17 cellular contexts compared by ENCODE assay signal in the genomic region with DNA sequence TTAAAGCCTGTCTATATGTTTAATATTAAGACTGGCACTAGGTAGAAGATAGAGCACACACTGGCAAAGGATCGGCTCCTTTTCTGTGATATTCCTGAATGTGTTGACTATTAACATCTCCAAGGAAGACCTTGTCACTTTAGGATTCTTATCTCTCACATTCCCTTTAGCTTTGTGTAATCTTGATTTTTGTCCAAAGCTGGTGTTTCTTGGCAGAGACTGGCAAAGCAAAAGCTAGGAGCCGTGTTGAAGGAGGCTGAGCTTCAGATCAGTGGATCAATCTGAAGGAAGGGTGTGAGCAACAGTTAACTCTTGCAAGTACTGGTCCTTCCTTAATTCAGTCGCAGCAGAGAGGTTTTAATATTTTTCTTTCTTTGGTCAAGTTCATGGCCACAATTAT.
"Had no signal": no experiment of that assay in that cellular context is flagged by ENCODE, and none has a peak within 500 bp of the region (broad histone marks: within the 10 kb centered on the region; RNA-seq: fewer than 3 reads in every experiment).

No MANE protein-coding gene starts in this region.

- H3K4me1 ChIP-seq: gastrocnemius medialis had no signal

- H3K36me3 Mint-ChIP-seq: activated naive CD8-positive, alpha-beta T cell treated with anti-CD3 and anti-CD28 coated beads for 36 hours; stimulated activated naive B cell treated with anti-CD40 and anti-IgM and Interleukin-4, amounts not matched to agents 10 μg/mL and 1 μg/mL and 100 μg/mL, for 72 hours had no signal

- H3K27ac Mint-ChIP-seq: activated B cell treated with CpG ODN at 0.5 μM for 24 hours; activated CD4-positive, alpha-beta T cell treated with anti-CD3 and anti-CD28 coated beads, Interleukin-2, amount 10 ng/mL, durations not matched to agents 24 days and 14 days; activated CD8-positive, alpha-beta T cell treated with anti-CD3 and anti-CD28 coated beads, Interleukin-2, amount 10 ng/mL, durations not matched to agents 7 days and 5 days; activated naive CD8-positive, alpha-beta T cell treated with anti-CD3 and anti-CD28 coated beads for 36 hours; dendritic cell treated with granulocyte-macrophage colony-stimulating factor and Interleukin-4, amounts not matched to agents 40 ng/mL and 50 ng/mL, for 4 days; effector memory CD8-positive, alpha-beta T cell; stimulated activated naive B cell treated with anti-CD40 and anti-IgM and Interleukin-4, amounts not matched to agents 10 μg/mL and 1 μg/mL and 100 μg/mL, for 72 hours had no signal

- H3K4me3 ChIP-seq: gastrocnemius medialis, lung had no signal

- H3K4me3 Mint-ChIP-seq: activated B cell treated with CpG ODN at 0.5 μM for 24 hours; activated CD4-positive, alpha-beta T cell treated with anti-CD3 and anti-CD28 coated beads, Interleukin-2, amount 10 ng/mL, durations not matched to agents 24 days and 14 days; activated CD8-positive, alpha-beta T cell treated with anti-CD3 and anti-CD28 coated beads, Interleukin-2, amount 10 ng/mL, durations not matched to agents 7 days and 5 days; activated naive CD8-positive, alpha-beta T cell treated with anti-CD3 and anti-CD28 coated beads for 36 hours; dendritic cell treated with granulocyte-macrophage colony-stimulating factor and Interleukin-4, amounts not matched to agents 40 ng/mL and 50 ng/mL, for 4 days; effector memory CD8-positive, alpha-beta T cell; stimulated activated naive B cell treated with anti-CD40 and anti-IgM and Interleukin-4, amounts not matched to agents 10 μg/mL and 1 μg/mL and 100 μg/mL, for 72 hours had no signal

- DNase-seq: activated B cell treated with CpG ODN at 0.5 μM for 24 hours; activated CD4-positive, alpha-beta T cell treated with anti-CD3 and anti-CD28 coated beads, Interleukin-2, amount 10 ng/mL, durations not matched to agents 24 days and 14 days; activated CD8-positive, alpha-beta memory T cell treated with anti-CD3 and anti-CD28 coated beads, Interleukin-2, amount 50 U/mL, for 48 hours; activated CD8-positive, alpha-beta T cell treated with anti-CD3 and anti-CD28 coated beads, Interleukin-2, amount 10 ng/mL, durations not matched to agents 7 days and 5 days; activated naive CD8-positive, alpha-beta T cell treated with anti-CD3 and anti-CD28 coated beads for 36 hours; effector memory CD8-positive, alpha-beta T cell; gastrocnemius medialis; midbrain; stimulated activated CD4-positive, alpha-beta T cell treated with anti-CD3 and anti-CD28 coated beads, Interleukin-15, amount 100 ng/mL, for 24 hours; stimulated activated CD4-positive, alpha-beta T cell treated with anti-CD3 and anti-CD28 coated beads, Interleukin-4, amount 100 ng/mL, for 1 hour; stimulated activated naive B cell treated with anti-CD40 and anti-IgM and Interleukin-4, amounts not matched to agents 10 μg/mL and 1 μg/mL and 100 μg/mL, for 72 hours; T-helper 2 cell; trophoblast cell had no signal

- H3K27ac ChIP-seq: epithelial cell of prostate, gastrocnemius medialis, neutrophil had no signal

- ATAC-seq: activated CD8-positive, alpha-beta T cell treated with anti-CD3 and anti-CD28 coated beads, Interleukin-2, amount 10 ng/mL, durations not matched to agents 7 days and 5 days; effector memory CD8-positive, alpha-beta T cell; gastrocnemius medialis; stimulated activated naive B cell treated with anti-CD40 and anti-IgM and Interleukin-4, amounts not matched to agents 10 μg/mL and 1 μg/mL and 100 μg/mL, for 72 hours had no signal

- H3K27me3 Mint-ChIP-seq: activated CD4-positive, alpha-beta T cell treated with anti-CD3 and anti-CD28 coated beads, Interleukin-2, amount 10 ng/mL, durations not matched to agents 24 days and 14 days; activated naive CD8-positive, alpha-beta T cell treated with anti-CD3 and anti-CD28 coated beads for 36 hours; dendritic cell treated with granulocyte-macrophage colony-stimulating factor and Interleukin-4, amounts not matched to agents 40 ng/mL and 50 ng/mL, for 4 days; effector memory CD8-positive, alpha-beta T cell had no signal

- H3K36me3 ChIP-seq: gastrocnemius medialis, neutrophil had no signal

- H3K27me3 ChIP-seq: gastrocnemius medialis, neutrophil had no signal

- H3K4me1 Mint-ChIP-seq: activated B cell treated with CpG ODN at 0.5 μM for 24 hours; activated CD4-positive, alpha-beta T cell treated with anti-CD3 and anti-CD28 coated beads, Interleukin-2, amount 10 ng/mL, durations not matched to agents 24 days and 14 days; activated naive CD8-positive, alpha-beta T cell treated with anti-CD3 and anti-CD28 coated beads for 36 hours; stimulated activated naive B cell treated with anti-CD40 and anti-IgM and Interleukin-4, amounts not matched to agents 10 μg/mL and 1 μg/mL and 100 μg/mL, for 72 hours had no signal

- H3K9me3 Mint-ChIP-seq: activated B cell treated with CpG ODN at 0.5 μM for 24 hours; dendritic cell treated with granulocyte-macrophage colony-stimulating factor and Interleukin-4, amounts not matched to agents 40 ng/mL and 50 ng/mL, for 4 days; stimulated activated naive B cell treated with anti-CD40 and anti-IgM and Interleukin-4, amounts not matched to agents 10 μg/mL and 1 μg/mL and 100 μg/mL, for 72 hours had no signal

- H3K9me3 ChIP-seq: gastrocnemius medialis, neutrophil had no signal
